ENCODE assay signal across 9 cellular contexts in genomic region chr2:8535821-8536685, GRCh38.
DNase-seq lines count a peak whose midpoint lies in the region; ATAC-seq, FAIRE-seq and TF ChIP-seq lines count a peak whose summit lies in the region.
"Had no signal": no experiment of that assay in that cellular context is flagged by ENCODE, and none has a peak within 500 bp of the region (broad histone marks: within the 10 kb centered on the region; RNA-seq: fewer than 3 reads in every experiment).

No MANE protein-coding gene starts in this region.

- ATAC-seq in HepG2, result no peak

- H3K27me3 ChIP-seq in HepG2 (ENCODE audit: control insufficient read depth in 1 of 2, insufficient read depth in 2 of 2, low read length in 2 of 2), result peaks cover 7 to 46% of the 10 kb centered on the region in 2 experiments

- H3K9me3 ChIP-seq in HepG2 (ENCODE audit: low read length), result peaks cover 13% of the 10 kb centered on the region

- no peaks in the 10 kb centered on the region for H3K27me3 Mint-ChIP-seq in type B pancreatic cell

- no peaks in the 10 kb centered on the region for H3K36me3 ChIP-seq in HepG2 (replicated peaks in 1 of 2; ENCODE audit: control insufficient read depth in 1 of 2, insufficient read depth in 2 of 2, low read length in 2 of 2)

- H3K4me1 Mint-ChIP-seq in type B pancreatic cell (ENCODE audit: unreplicated experiment), result peaks cover 50% of the 10 kb centered on the region

- no peak for FAIRE-seq in HepG2 (lab: Jason Lieb, UNC)

- no peaks in the 10 kb centered on the region for H3K36me3 Mint-ChIP-seq in type B pancreatic cell

- H3K27ac Mint-ChIP-seq in type B pancreatic cell, result peak overlapping the region; percentile 85

- in situ Hi-C loops in HepG2 (cut with HindIII; ENCODE audit: extremely low pct_ligation_motif_present, low pct_unique_long_range_greater_than_20kb), result no loop called here
- in situ Hi-C loops in G401 (cut with HindIII; ENCODE audit: low sequenced_read_pairs), result no loop called here
- in situ Hi-C loops in ACHN (cut with HindIII; ENCODE audit: low pct_ligation_motif_present, low pct_unique_long_range_greater_than_20kb, low sequenced_read_pairs), result no loop called here

- 0 out of 6 replicates have a peak overlapping the region, but pooled peaks of 1 of the 3 experiments have one; percentile 56 for H3K4me3 ChIP-seq in HepG2 (replicated peaks in 1 of 3; ENCODE audit: insufficient read depth in 1 of 3, low read depth in 2 of 3, low read length in 3 of 3)

- intact Hi-C loops in HepG2 (cut with micrococcal nuclease; ENCODE audit: unreplicated experiment), result loop anchor here (2.0 kb wide), 1 partner anchor 37 kb away; no protein-coding TSS in a partner anchor

- no peak for TF ChIP-seq RAD21 in HepG2 (CRISPR knock-in tag; IDR thresholded peaks at IDR 0.05)

- no peak overlapping the region for H3K27ac ChIP-seq in HepG2 (ENCODE audit: extremely low read length, insufficient read depth, low read length)

- no TSS peak for BruUV-seq in HepG2 (replicated peaks; lab: Mats Ljungman, UMichigan)

- POLR2A ChIA-PET in HepG2 (lab: Yijun Ruan, JAX), result interaction anchor here (1.8 kb wide), 1 partner anchor 146 kb away, joined by 9 read pairs; the partner anchor contains the start of gene ID2

- DNase-seq in activated naive CD4-positive, alpha-beta T cell treated with Interleukin-2 at 50 U/mL for 16 hours, result peak; percentile 42
- DNase-seq in activated naive CD4-positive, alpha-beta T cell treated with anti-CD3 and anti-CD28 coated beads, Interleukin-2, amount 50 U/mL, for 16 hours, result no peak
- peak; percentile 53 for DNase-seq in activated CD8-positive, alpha-beta memory T cell treated with anti-CD3 and anti-CD28 coated beads, Interleukin-2, amount 50 U/mL, for 48 hours
- DNase-seq in HepG2 (ENCODE audit: low spot score) (no peak), type B pancreatic cell (ENCODE audit: extremely low spot score, unreplicated experiment) (no peak), DMS53 (lab: John Stamatoyannopoulos, UW) (no peak), G401 (ENCODE audit: low spot score) (no peak), ACHN (no peak)
- DNase-seq: NCI-H748 treated with DMSO at 0.1 percent for 48 hours had no signal

- TF ChIP-seq CTCF in HepG2 (CRISPR knock-in tag; IDR thresholded peaks at IDR 0.05) (no peak), type B pancreatic cell (conservative IDR thresholded peaks at IDR 0.05) (no peak)

- CTCF ChIA-PET in HepG2 (lab: Yijun Ruan, JAX; ENCODE audit: low intra/inter-chr PET ratio, low total read pairs), result no interaction called here

- no peaks in the 10 kb centered on the region for H3K79me2 ChIP-seq in HepG2 (ENCODE audit: insufficient read depth, low read length)

- peaks cover 3% of the 10 kb centered on the region for H3K9me3 Mint-ChIP-seq in type B pancreatic cell

- TF ChIP-seq POLR2A in HepG2 (IDR thresholded peaks at IDR 0.05; ENCODE audit: insufficient read depth in 1 of 2, low read depth in 2 of 2, low read length in 2 of 2), result no peak

- TF ChIP-seq EP300 in HepG2 (IDR thresholded peaks at IDR 0.05; ENCODE audit: low read depth in 2 of 2, low read length in 2 of 2) (no peak), HepG2 (CRISPR knock-in tag; IDR thresholded peaks at IDR 0.05; ENCODE audit: borderline replicate concordance) (no peak)

- H3K4me1 ChIP-seq in HepG2 (ENCODE audit: insufficient read depth, low read length), result peaks cover 42% of the 10 kb centered on the region

- no peak overlapping the region for H2AFZ ChIP-seq in HepG2 (ENCODE audit: low read length)

- peak overlapping the region; percentile 72 for H3K4me2 ChIP-seq in HepG2 (ENCODE audit: low read depth, low read length)

- WGBS in HepG2 (ENCODE audit: low lambda C conversion rate), result 63% methylated on average over 18 of the region's 19 CpGs

- no peak overlapping the region for H3K9ac ChIP-seq in HepG2 (ENCODE audit: insufficient read depth, low read depth, low read length)

- H4K20me1 ChIP-seq in HepG2 (ENCODE audit: insufficient read depth, low read length), result no peaks in the 10 kb centered on the region

- peak overlapping the region; percentile 28 for H3K4me3 Mint-ChIP-seq in type B pancreatic cell

TF ChIP-seq in HepG2, 621 proteins besides CTCF, POLR2A, EP300 and RAD21:
- TF ChIP-seq ZBTB7A (CRISPR knock-in tag; IDR thresholded peaks at IDR 0.05) (no peak), ZNF18 (CRISPR knock-in tag; IDR thresholded peaks at IDR 0.05; ENCODE audit: insufficient replicate concordance) (no peak), ZBTB14 (CRISPR knock-in tag; IDR thresholded peaks at IDR 0.05) (no peak), ZBTB49 (CRISPR knock-in tag; IDR thresholded peaks at IDR 0.05; ENCODE audit: borderline replicate concordance) (no peak), DNMT3B (CRISPR knock-in tag; conservative IDR thresholded peaks at IDR 0.05) (no peak), TRIM24 (CRISPR knock-in tag; IDR thresholded peaks at IDR 0.05) (no peak), RBM39 (IDR thresholded peaks at IDR 0.05; ENCODE audit: low read depth, low read length, poor library complexity, severe bottlenecking) (no peak), MTA3 (CRISPR knock-in tag; IDR thresholded peaks at IDR 0.05) (no peak), ZNF326 (CRISPR knock-in tag; IDR thresholded peaks at IDR 0.05; ENCODE audit: borderline replicate concordance) (no peak), SNAPC5 (CRISPR knock-in tag; IDR thresholded peaks at IDR 0.05; ENCODE audit: borderline replicate concordance) (no peak), TARDBP (CRISPR knock-in tag; IDR thresholded peaks at IDR 0.05) (no peak), ZNF615 (CRISPR knock-in tag; IDR thresholded peaks at IDR 0.05; ENCODE audit: borderline replicate concordance) (no peak)
TF ChIP-seq in HepG2: peak in this region for 0.

Comparison
In these comparisons a context has a peak if more than half of its experiments do, and no peak if none do; other contexts are left out.
1. DNase-seq: peak in activated naive CD4-positive, alpha-beta T cell treated with Interleukin-2 at 50 U/mL for 16 hours (single experiment) and activated CD8-positive, alpha-beta memory T cell treated with anti-CD3 and anti-CD28 coated beads, Interleukin-2, amount 50 U/mL, for 48 hours (single experiment); none in activated naive CD4-positive, alpha-beta T cell treated with anti-CD3 and anti-CD28 coated beads, Interleukin-2, amount 50 U/mL, for 16 hours (single experiment), HepG2 (single experiment), type B pancreatic cell (single experiment), DMS53 (single experiment), G401 (single experiment) and ACHN (single experiment).